ENCODE assay signal across 15 cellular contexts in genomic region chr3:10507331-10507730, GRCh38. TPM values are rescaled to one million over a fixed set of nuclear protein-coding genes. Genes with fewer than 3 reads are reported as not detected.
DNase-seq lines count a peak whose midpoint lies in the region; ATAC-seq and TF ChIP-seq lines count a peak whose summit lies in the region.
"Had no signal": no experiment of that assay in that cellular context is flagged by ENCODE, and none has a peak within 500 bp of the region (broad histone marks: within the 10 kb centered on the region; RNA-seq: fewer than 3 reads in every experiment).

No MANE protein-coding gene starts in this region.

- no peak overlapping the region for H3K4me3 ChIP-seq in CD8-positive, alpha-beta T cell (ENCODE audit: low read depth, low read length)
- H3K4me3 ChIP-seq: BLaER1 treated with 17β-estradiol and CSF1 and Interleukin-3, amounts not matched to agents 10 nM and 100 nM; GM12878 had no signal

- H3K36me3 ChIP-seq in CD8-positive, alpha-beta T cell (ENCODE audit: insufficient read depth, low read length) = no peaks in the 10 kb centered on the region
- H3K36me3 ChIP-seq: BLaER1 treated with 17β-estradiol and CSF1 and Interleukin-3, amounts not matched to agents 10 nM and 100 nM had no signal

- no peaks in the 10 kb centered on the region for H3K27me3 ChIP-seq in CD8-positive, alpha-beta T cell (ENCODE audit: insufficient read depth, low read length)

- intact Hi-C loops in CD8-positive, alpha-beta T cell (cut with DNase I, micrococcal nuclease) = no loop called here

- H3K27me3 Mint-ChIP-seq in glutamatergic neuron (ENCODE audit: unreplicated experiment) = peaks cover 6% of the 10 kb centered on the region
- H3K27me3 Mint-ChIP-seq in nephron progenitor cell (ENCODE audit: low read depth, poor library complexity) = peaks cover 77% of the 10 kb centered on the region
- peaks cover 11% of the 10 kb centered on the region for H3K27me3 Mint-ChIP-seq in CD8-positive, alpha-beta T cell (ENCODE audit: low read depth)

- CTCF ChIA-PET in CD8-positive, alpha-beta T cell (lab: Charles Lee) = no interaction called here

- H3K4me1 Mint-ChIP-seq in glutamatergic neuron (ENCODE audit: low read depth, unreplicated experiment) (peaks cover 14% of the 10 kb centered on the region), nephron progenitor cell (peaks cover 28% of the 10 kb centered on the region)
- H3K4me1 Mint-ChIP-seq in CD8-positive, alpha-beta T cell (ENCODE audit: low read depth) = peaks cover 6% of the 10 kb centered on the region

- DNase-seq in glutamatergic neuron = no peak
- no peak for DNase-seq in nephron progenitor cell
- DNase-seq in CD8-positive, alpha-beta T cell = no peak
- no peak for DNase-seq in NCI-H82 treated with DMSO at 0.1 percent for 48 hours (lab: John Stamatoyannopoulos, UW; ENCODE audit: unreplicated experiment)
- DNase-seq in SKM-1 (lab: John Stamatoyannopoulos, UW; ENCODE audit: unreplicated experiment) = no peak
- DNase-seq: Caco-2, DMS79 treated with DMSO at 0.1 percent for 48 hours, GF-D8, GOT3, H7 had no signal

- peaks cover 6% of the 10 kb centered on the region for H3K9me3 Mint-ChIP-seq in glutamatergic neuron (ENCODE audit: unreplicated experiment)
- H3K9me3 Mint-ChIP-seq in nephron progenitor cell = no peaks in the 10 kb centered on the region
- H3K9me3 Mint-ChIP-seq in CD8-positive, alpha-beta T cell = no peaks in the 10 kb centered on the region

- peak overlapping the region; percentile 47 for H3K27ac ChIP-seq in angular gyrus (ENCODE audit: low read depth, low read length)
- no peak overlapping the region for H3K27ac ChIP-seq in CD8-positive, alpha-beta T cell (ENCODE audit: low read depth, low read length)
- H3K27ac ChIP-seq: BLaER1 treated with 17β-estradiol and CSF1 and Interleukin-3, amounts not matched to agents 10 nM and 100 nM had no signal

- H3K4me3 Mint-ChIP-seq in glutamatergic neuron (ENCODE audit: unreplicated experiment) = peak overlapping the region; percentile 46
- peak overlapping the region; percentile 48 for H3K4me3 Mint-ChIP-seq in nephron progenitor cell
- no peak overlapping the region for H3K4me3 Mint-ChIP-seq in CD8-positive, alpha-beta T cell
- H3K4me3 Mint-ChIP-seq: B cell had no signal

- TF ChIP-seq CTCF in glutamatergic neuron (IDR thresholded peaks at IDR 0.05; ENCODE audit: partially characterized antibody, unreplicated experiment) (no peak), nephron progenitor cell (IDR thresholded peaks at IDR 0.05) (no peak)
- TF ChIP-seq CTCF in CD8-positive, alpha-beta T cell (IDR thresholded peaks at IDR 0.05) = no peak

- no peaks in the 10 kb centered on the region for H3K36me3 Mint-ChIP-seq in glutamatergic neuron (ENCODE audit: unreplicated experiment)
- H3K36me3 Mint-ChIP-seq in nephron progenitor cell (ENCODE audit: low read depth) = no peaks in the 10 kb centered on the region
- H3K36me3 Mint-ChIP-seq in CD8-positive, alpha-beta T cell = no peaks in the 10 kb centered on the region

- POLR2A ChIA-PET in CD8-positive, alpha-beta T cell (lab: Charles Lee) = no interaction called here

- H3K4me1 ChIP-seq in CD8-positive, alpha-beta T cell (ENCODE audit: insufficient read depth, low read length) = peaks cover 4% of the 10 kb centered on the region

- H3K9me3 ChIP-seq in CD8-positive, alpha-beta T cell (ENCODE audit: low read length) = no peaks in the 10 kb centered on the region
- H3K9me3 ChIP-seq: BLaER1 treated with 17β-estradiol and CSF1 and Interleukin-3, amounts not matched to agents 10 nM and 100 nM; Caco-2 had no signal

- no peak for ATAC-seq in CD8-positive, alpha-beta T cell
- ATAC-seq: GM12878, HCT116 had no signal

- no peak overlapping the region for H3K27ac Mint-ChIP-seq in glutamatergic neuron (ENCODE audit: unreplicated experiment)
- H3K27ac Mint-ChIP-seq in nephron progenitor cell = no peak overlapping the region
- H3K27ac Mint-ChIP-seq in CD8-positive, alpha-beta T cell = no peak overlapping the region
- H3K27ac Mint-ChIP-seq: B cell had no signal

RNA-seq across cellular contexts. Expression of gene ATP2B2, which starts 1.9 kb away (rescaled TPM):
- total RNA-seq in glutamatergic neuron (ENCODE audit: unreplicated experiment) = 31.2 TPM
- total RNA-seq in CD8-positive, alpha-beta T cell = not detected
- total RNA-seq: B cell, Caco-2, GM12878 had no signal

Comparison
In these comparisons a context has a peak if more than half of its experiments do, and no peak if none do; other contexts are left out.
1. RNA of gene ATP2B2, which starts 1.9 kb away (total RNA-seq): 31.2 TPM in glutamatergic neuron (single experiment); not detected in CD8-positive, alpha-beta T cell; every median in the first group is over 10 times any median in the second.